Comparison of ENCODE assay signal across 2 cellular contexts in genomic region chr6:79631800-79632172, GRCh38.
TF ChIP-seq lines count a peak whose summit lies in the region.

No MANE protein-coding gene starts in this region.

TF ChIP-seq in K562, 482 proteins besides CTCF, POLR2A, EP300 and RAD21:
- TF ChIP-seq ZNF324 (CRISPR knock-in tag; IDR thresholded peaks at IDR 0.05) = no peak
- TF ChIP-seq PHB (CRISPR knock-in tag; IDR thresholded peaks at IDR 0.05) = no peak
- no peak for TF ChIP-seq TRIM28 (IDR thresholded peaks at IDR 0.05)
- TF ChIP-seq ZBTB8A (IDR thresholded peaks at IDR 0.05; ENCODE audit: partially characterized antibody) = no peak
- no peak for TF ChIP-seq ARID1B (IDR thresholded peaks at IDR 0.05)
- no peak for TF ChIP-seq SMAD2 (IDR thresholded peaks at IDR 0.05; ENCODE audit: low read depth, low read length)
- no peak for TF ChIP-seq SNIP1 (IDR thresholded peaks at IDR 0.05; ENCODE audit: low read depth)
- no peak for TF ChIP-seq REST (CRISPR knock-in tag; IDR thresholded peaks at IDR 0.05; ENCODE audit: low read depth)
- no peak for TF ChIP-seq ELF2 (CRISPR knock-in tag; IDR thresholded peaks at IDR 0.05)
- TF ChIP-seq CSDE1 (IDR thresholded peaks at IDR 0.05) = no peak
- TF ChIP-seq ILK (tag; IDR thresholded peaks at IDR 0.05; ENCODE audit: borderline replicate concordance, low read depth) = no peak
- no peak for TF ChIP-seq RUNX1 (IDR thresholded peaks at IDR 0.05; ENCODE audit: low read depth)

TF ChIP-seq in HepG2, 621 proteins besides CTCF, POLR2A, EP300 and RAD21:
- no peak for TF ChIP-seq ZNF296 (CRISPR knock-in tag; conservative IDR thresholded peaks at IDR 0.05)
- no peak for TF ChIP-seq NFRKB (IDR thresholded peaks at IDR 0.05)
- no peak for TF ChIP-seq MZF1 (CRISPR knock-in tag; IDR thresholded peaks at IDR 0.05; ENCODE audit: borderline replicate concordance)
- TF ChIP-seq ZNF609 (CRISPR knock-in tag; IDR thresholded peaks at IDR 0.05; ENCODE audit: borderline replicate concordance) = no peak
- no peak for TF ChIP-seq ZNF614 (CRISPR knock-in tag; IDR thresholded peaks at IDR 0.05; ENCODE audit: borderline replicate concordance)
- TF ChIP-seq ZNF713 (CRISPR knock-in tag; IDR thresholded peaks at IDR 0.05) = no peak
- TF ChIP-seq ZFP90 (CRISPR knock-in tag; IDR thresholded peaks at IDR 0.05; ENCODE audit: borderline replicate concordance) = no peak
- no peak for TF ChIP-seq ZNF580 (CRISPR knock-in tag; IDR thresholded peaks at IDR 0.05; ENCODE audit: borderline replicate concordance, low read depth)
- TF ChIP-seq ZSCAN9 (CRISPR knock-in tag; IDR thresholded peaks at IDR 0.05; ENCODE audit: borderline replicate concordance) = 0 out of 2 replicates have a peak, but pooled peaks have one; percentile 2
- TF ChIP-seq ZBTB38 (CRISPR knock-in tag; IDR thresholded peaks at IDR 0.05) = no peak
- TF ChIP-seq MXD4 (CRISPR knock-in tag; IDR thresholded peaks at IDR 0.05) = no peak
- no peak for TF ChIP-seq SMAD1 (CRISPR knock-in tag; IDR thresholded peaks at IDR 0.05; ENCODE audit: borderline replicate concordance, low read depth)
- peak; percentile 18; the same call in 1 of the 2 replicates for TF ChIP-seq GATAD2A (CRISPR knock-in tag; IDR thresholded peaks at IDR 0.05)
- 0 out of 4 replicates have a peak, but pooled peaks of 1 of the 2 experiments have one; percentile 10 for TF ChIP-seq ATF4 (CRISPR knock-in tag; IDR thresholded peaks at IDR 0.05)
- TF ChIP-seq LCORL (IDR thresholded peaks at IDR 0.05) = no peak
- no peak for TF ChIP-seq LCORL (CRISPR knock-in tag; IDR thresholded peaks at IDR 0.05)
- no peak for TF ChIP-seq ZBTB25 (CRISPR knock-in tag; IDR thresholded peaks at IDR 0.05)
- no peak for TF ChIP-seq TBX3 (IDR thresholded peaks at IDR 0.05; ENCODE audit: borderline replicate concordance)
- TF ChIP-seq ZNF639 (CRISPR knock-in tag; conservative IDR thresholded peaks at IDR 0.05) = no peak
- no peak for TF ChIP-seq BRCA1 (CRISPR knock-in tag; IDR thresholded peaks at IDR 0.05)
- no peak for TF ChIP-seq TCF7 (IDR thresholded peaks at IDR 0.05; ENCODE audit: low read depth)
- TF ChIP-seq SOX13 (IDR thresholded peaks at IDR 0.05) = no peak
- TF ChIP-seq SOX13 (CRISPR knock-in tag; conservative IDR thresholded peaks at IDR 0.05 in 1 of 2, IDR thresholded peaks at IDR 0.05 in 1 of 2) = 0 out of 4 replicates have a peak, but pooled peaks of 1 of the 2 experiments have one; percentile 2
- no peak for TF ChIP-seq KDM3A (CRISPR knock-in tag; IDR thresholded peaks at IDR 0.05; ENCODE audit: low read depth)
- TF ChIP-seq ZBTB42 (CRISPR knock-in tag; IDR thresholded peaks at IDR 0.05) = no peak
- TF ChIP-seq CEBPG (CRISPR knock-in tag; IDR thresholded peaks at IDR 0.05) = peak; percentile 17; the same call in 1 of the 2 replicates
